ENCODE assay signal across 27 cellular contexts in the genomic region with DNA sequence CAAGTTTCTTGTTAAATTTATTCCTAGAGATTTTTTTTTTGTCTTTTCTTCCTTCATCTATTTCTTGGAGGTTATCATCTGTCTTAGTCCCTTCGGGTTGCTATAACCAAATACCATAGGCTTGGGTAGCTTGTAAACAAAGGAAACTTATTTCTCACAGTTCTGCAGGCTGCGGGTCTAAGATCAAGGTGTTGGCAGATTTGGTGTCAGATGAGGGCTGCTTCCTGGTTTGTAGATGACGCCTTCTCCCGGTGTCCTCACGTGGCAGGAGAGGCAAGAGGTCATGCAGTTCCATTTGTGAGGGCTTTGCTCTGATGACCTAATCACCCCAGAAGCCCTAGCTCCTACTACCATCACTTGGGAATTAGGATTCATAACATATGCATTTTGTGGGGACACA.
"Had no signal": no experiment of that assay in that cellular context is flagged by ENCODE, and none has a peak within 500 bp of the region (broad histone marks: within the 10 kb centered on the region; RNA-seq: fewer than 3 reads in every experiment).

No MANE protein-coding gene starts in this region.

- H3K36me3 ChIP-seq: gastrocnemius medialis, heart left ventricle, lower lobe of right lung, sigmoid colon, stomach, thyroid gland had no signal

- H3K27ac Mint-ChIP-seq: endodermal cell; stimulated activated effector memory CD8-positive, alpha-beta T cell treated with anti-CD3 and anti-CD28 coated beads, Interleukin-12 subunit alpha, Interleukin-12 subunit beta, amount 100 ng/mL, for 72 hours; type B pancreatic cell had no signal

- H3K9me3 ChIP-seq: gastrocnemius medialis, lower lobe of right lung, psoas muscle, sigmoid colon, thyroid gland had no signal

- H3K27ac ChIP-seq: dorsolateral prefrontal cortex, epithelial cell of prostate, gastrocnemius medialis, heart left ventricle, hepatocyte, lower lobe of right lung, psoas muscle, sigmoid colon, stomach, thyroid gland had no signal

- H3K79me2 ChIP-seq: hepatocyte had no signal

- H3K27me3 ChIP-seq: hepatocyte, thyroid gland had no signal

- H3K4me1 ChIP-seq: gastrocnemius medialis, heart left ventricle, lower lobe of right lung, psoas muscle, sigmoid colon, stomach, thyroid gland had no signal

- H2AFZ ChIP-seq: hepatocyte had no signal

- H3K4me1 Mint-ChIP-seq: endodermal cell, neural crest cell had no signal

- H3K4me2 ChIP-seq: hepatocyte had no signal

- ATAC-seq: esophagus mucosa; gastrocnemius medialis; heart left ventricle; left colon; left ventricle myocardium superior; lower lobe of right lung; naive thymus-derived CD8-positive, alpha-beta T cell; psoas muscle; right cardiac atrium; stimulated activated effector memory CD8-positive, alpha-beta T cell treated with anti-CD3 and anti-CD28 coated beads, Interleukin-12 subunit alpha, Interleukin-12 subunit beta, amount 100 ng/mL, for 72 hours had no signal

- H3K36me3 Mint-ChIP-seq: stimulated activated effector memory CD8-positive, alpha-beta T cell treated with anti-CD3 and anti-CD28 coated beads, Interleukin-12 subunit alpha, Interleukin-12 subunit beta, amount 100 ng/mL, for 72 hours; type B pancreatic cell had no signal

- DNase-seq: cerebellar nuclear complex; dorsolateral prefrontal cortex; effector CD4-positive, alpha-beta T cell; endodermal cell; foreskin fibroblast; gastrocnemius medialis; heart left ventricle; islet precursor cell; kidney glomerular epithelial cell; left colon; left ventricle myocardium superior; lower lobe of right lung; naive thymus-derived CD8-positive, alpha-beta T cell; psoas muscle; right cardiac atrium; sigmoid colon; stimulated activated CD4-positive, alpha-beta T cell treated with anti-CD3 and anti-CD28 coated beads, Interleukin-2, amount 100 ng/mL, for 24 hours; stimulated activated CD4-positive, alpha-beta T cell treated with anti-CD3 and anti-CD28 coated beads, Interleukin-4, amount 100 ng/mL, for 24 hours; stimulated activated naive CD4-positive, alpha-beta T cell treated with Interleukin-2 at 50 U/mL for 16 hours; stomach; thyroid gland had no signal

- H3K4me3 ChIP-seq: dorsolateral prefrontal cortex, gastrocnemius medialis, heart left ventricle, hepatocyte, lower lobe of right lung, psoas muscle, sigmoid colon, stomach, thyroid gland had no signal

- H3K4me3 Mint-ChIP-seq: endodermal cell; naive thymus-derived CD8-positive, alpha-beta T cell; neural crest cell; stimulated activated effector memory CD8-positive, alpha-beta T cell treated with anti-CD3 and anti-CD28 coated beads, Interleukin-12 subunit alpha, Interleukin-12 subunit beta, amount 100 ng/mL, for 72 hours; type B pancreatic cell had no signal
